ENCODE assay signal across 16 cellular contexts in genomic region chr7:51278797-51279196, GRCh38.
A peak's percentile ranks its signal among the peaks of the same experiment; 100 is the strongest.
DNase-seq lines count a peak whose midpoint lies in the region; ATAC-seq and TF ChIP-seq lines count a peak whose summit lies in the region.
"Had no signal": no experiment of that assay in that cellular context is flagged by ENCODE, and none has a peak within 500 bp of the region (broad histone marks: within the 10 kb centered on the region; RNA-seq: fewer than 3 reads in every experiment).

No MANE protein-coding gene starts in this region.

- H3K4me1 Mint-ChIP-seq in nephron progenitor cell: peaks cover 68% of the 10 kb centered on the region
- H3K4me1 Mint-ChIP-seq: immature natural killer cell had no signal

- H3K4me3 Mint-ChIP-seq in nephron progenitor cell: no peak overlapping the region
- H3K4me3 Mint-ChIP-seq: immature natural killer cell had no signal

- H3K27ac ChIP-seq in RWPE1: no peak overlapping the region
- H3K27ac ChIP-seq: brain microvascular endothelial cell, tibial nerve had no signal

- TF ChIP-seq CTCF in RWPE1 (conservative IDR thresholded peaks at IDR 0.05; ENCODE audit: low read depth) (no peak), nephron progenitor cell (IDR thresholded peaks at IDR 0.05) (no peak)

- ATAC-seq in GM18907 (IDR thresholded peaks at IDR 0.05; ENCODE audit: unreplicated experiment) (no peak), HG03354 (IDR thresholded peaks at IDR 0.05; ENCODE audit: poor library complexity, severe bottlenecking, unreplicated experiment) (no peak)
- ATAC-seq: SK-N-SH treated with all-trans-retinoic acid at 6 μM for 48 hours had no signal

- peaks cover 6% of the 10 kb centered on the region for H3K36me3 Mint-ChIP-seq in nephron progenitor cell (ENCODE audit: low read depth)

- POLR2A ChIA-PET in RWPE1 (lab: Yijun Ruan, JAX; ENCODE audit: low non-redundant PET): interaction anchor here (0.7 kb wide), 1 partner anchor 968 kb away, joined by 7 read pairs; no protein-coding TSS in a partner anchor

- H3K9me3 Mint-ChIP-seq in nephron progenitor cell: peaks cover 11% of the 10 kb centered on the region

- CTCF ChIA-PET in RWPE1 (lab: Yijun Ruan, JAX): interaction anchor here (0.6 to 0.8 kb wide), 3 partner anchors 54 to 1185 kb away, joined by 3 to 4 read pairs (median 3); no protein-coding TSS in a partner anchor

- peak overlapping the region; percentile 68 for H3K27ac Mint-ChIP-seq in nephron progenitor cell
- H3K27ac Mint-ChIP-seq: immature natural killer cell had no signal

- peaks cover 14% of the 10 kb centered on the region for H3K27me3 Mint-ChIP-seq in nephron progenitor cell (ENCODE audit: low read depth, poor library complexity)

- DNase-seq in DMS 273 (lab: John Stamatoyannopoulos, UW; ENCODE audit: unreplicated experiment) (peak; percentile 93), NCI-H2029 treated with DMSO at 0.1 percent for 48 hours (lab: John Stamatoyannopoulos, UW) (peak; percentile 24), RWPE1 (ENCODE audit: low spot score) (peak; percentile 30), nephron progenitor cell (no peak), T-helper 1 cell (no peak), GDM1 (lab: John Stamatoyannopoulos, UW) (no peak)
- DNase-seq: activated naive CD4-positive, alpha-beta T cell treated with Interleukin-2 at 50 U/mL for 16 hours; AML-193; brain microvascular endothelial cell; effector CD4-positive, alpha-beta T cell; immature natural killer cell; midbrain had no signal

Comparison
In these comparisons a context has a peak if more than half of its experiments do, and no peak if none do; other contexts are left out.
1. DNase-seq: peak in DMS 273 (single experiment), NCI-H2029 treated with DMSO at 0.1 percent for 48 hours (single experiment) and RWPE1 (single experiment); none in nephron progenitor cell (single experiment), T-helper 1 cell (0 of 5) and GDM1 (single experiment).